Comparison of ENCODE assay signal across 8 cellular contexts in the genomic region with DNA sequence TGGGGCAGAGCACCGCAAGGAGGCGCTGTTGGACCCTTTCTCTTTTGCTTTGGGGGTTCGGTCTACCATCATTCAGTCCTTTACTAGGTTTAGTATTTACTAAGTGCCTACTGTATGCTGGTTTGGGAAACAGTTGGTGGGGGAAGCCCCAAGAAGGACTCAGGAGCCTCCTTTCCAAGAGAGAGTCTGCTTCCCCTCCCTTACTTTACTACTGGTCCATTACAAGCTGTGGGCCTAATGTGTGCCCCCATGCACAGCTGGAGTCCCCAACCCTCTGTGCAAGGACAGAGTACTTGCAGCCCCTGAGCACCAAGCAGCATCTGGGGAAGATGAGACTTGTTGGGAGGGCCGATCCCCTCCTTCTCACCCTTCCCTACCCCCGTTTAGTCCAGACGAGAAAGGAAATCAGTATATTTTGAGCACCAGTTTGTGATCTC. TPM values are rescaled to one million over a fixed set of nuclear protein-coding genes. Genes with fewer than 3 reads are reported as not detected.
DNase-seq lines count a peak whose midpoint lies in the region; ATAC-seq lines count a peak whose summit lies in the region.

No MANE protein-coding gene starts in this region.

- H3K36me3 Mint-ChIP-seq in activated T-cell treated with anti-CD3 and anti-CD28 coated beads, Interleukin-2, amount 50 U/mL, for 72 hours (ENCODE audit: insufficient read depth in 2 of 2), result peaks cover 10 to 17% of the 10 kb centered on the region in 2 donors

- H3K4me3 Mint-ChIP-seq in activated T-cell treated with anti-CD3 and anti-CD28 coated beads, Interleukin-2, amount 50 U/mL, for 72 hours, result peak overlapping the region; percentile 99 to 100

- H3K4me1 Mint-ChIP-seq in activated T-cell treated with anti-CD3 and anti-CD28 coated beads, Interleukin-2, amount 50 U/mL, for 72 hours (ENCODE audit: low read depth), result peaks cover 46% of the 10 kb centered on the region

- no peaks in the 10 kb centered on the region for H3K9me3 Mint-ChIP-seq in activated T-cell treated with anti-CD3 and anti-CD28 coated beads, Interleukin-2, amount 50 U/mL, for 72 hours

- H3K27ac Mint-ChIP-seq in activated T-cell treated with anti-CD3 and anti-CD28 coated beads, Interleukin-2, amount 50 U/mL, for 72 hours, result peak overlapping the region; percentile 98

- peak; percentile 15 for ATAC-seq in HG02840 (IDR thresholded peaks at IDR 0.05; ENCODE audit: low FRiP score, unreplicated experiment)
- peak in 1 of 2 donors; percentile 31 for ATAC-seq in activated T-cell treated with anti-CD3 and anti-CD28 coated beads, Interleukin-2, amount 50 U/mL, for 72 hours (replicated peaks in 1 of 2)

- no peaks in the 10 kb centered on the region for H3K27me3 Mint-ChIP-seq in activated T-cell treated with anti-CD3 and anti-CD28 coated beads, Interleukin-2, amount 50 U/mL, for 72 hours (ENCODE audit: low read depth)

- peak; percentile 69 for DNase-seq in NCI-H1105 (lab: John Stamatoyannopoulos, UW)
- no peak for DNase-seq in NCI-H1105 treated with DMSO at 0.1 percent for 48 hours (lab: John Stamatoyannopoulos, UW)
- DNase-seq in NCI-H460 (ENCODE audit: extremely low read depth, low read depth), result peak; percentile 50
- peak in 1 of 2 donors; percentile 92 for DNase-seq in activated T-cell treated with anti-CD3 and anti-CD28 coated beads, Interleukin-2, amount 50 U/mL, for 72 hours
- DNase-seq in globus pallidus (ENCODE audit: low spot score), result peak; percentile 73
- DNase-seq in renal cortical epithelial cell (ENCODE audit: low read depth), result peak; percentile 44
- no peak for DNase-seq in DMS53 treated with DMSO at 0.1 percent for 48 hours (lab: John Stamatoyannopoulos, UW; ENCODE audit: unreplicated experiment)

RNA-seq across cellular contexts. Expression of a gene that starts 0.9 kb away (rescaled TPM):
- 20.1 and 20.8 TPM in 2 replicates for total RNA-seq in NCI-H460 (2014; rRNA removed; shearing (Covaris generic))
- 3.5 and 7.8 TPM in 2 replicates for polyA plus RNA-seq in NCI-H460 (2014; cell fraction: nucleus; rRNA removed)
- total RNA-seq in activated T-cell treated with anti-CD3 and anti-CD28 coated beads, Interleukin-2, amount 50 U/mL, for 72 hours, result 100 to 1,000 TPM; 144 to 180 TPM
- 24.7 and 38.3 TPM in 2 replicates for total RNA-seq in renal cortical epithelial cell

RNA-seq across cellular contexts. Expression of a gene that starts 29.1 kb away (rescaled TPM):
- total RNA-seq in NCI-H460 (2014; rRNA removed; shearing (Covaris generic)), result not detected in 2 replicates
- not detected in 2 replicates for polyA plus RNA-seq in NCI-H460 (2014; cell fraction: nucleus; rRNA removed)
- not detected for total RNA-seq in activated T-cell treated with anti-CD3 and anti-CD28 coated beads, Interleukin-2, amount 50 U/mL, for 72 hours
- total RNA-seq in renal cortical epithelial cell, result 4.2 and 61.4 TPM in 2 replicates

RNA-seq across cellular contexts. Expression of a gene that starts 31.0 kb away (rescaled TPM):
- not detected in 2 replicates for total RNA-seq in NCI-H460 (2014; rRNA removed; shearing (Covaris generic))
- not detected in 2 replicates for polyA plus RNA-seq in NCI-H460 (2014; cell fraction: nucleus; rRNA removed)
- total RNA-seq in activated T-cell treated with anti-CD3 and anti-CD28 coated beads, Interleukin-2, amount 50 U/mL, for 72 hours, result not detected
- not detected in 2 replicates for total RNA-seq in renal cortical epithelial cell

RNA-seq across cellular contexts. Expression of a gene that starts 37.8 kb away (rescaled TPM):
- 91.7 and 100 TPM in 2 replicates for total RNA-seq in NCI-H460 (2014; rRNA removed; shearing (Covaris generic))
- 59.7 and 116 TPM in 2 replicates for polyA plus RNA-seq in NCI-H460 (2014; cell fraction: nucleus; rRNA removed)
- 100 to 1,000 TPM; 106 to 107 TPM for total RNA-seq in activated T-cell treated with anti-CD3 and anti-CD28 coated beads, Interleukin-2, amount 50 U/mL, for 72 hours
- total RNA-seq in renal cortical epithelial cell, result 16.6 and 59.0 TPM in 2 replicates

RNA-seq across cellular contexts. Expression of a gene that starts 52.8 kb away (rescaled TPM):
- total RNA-seq in NCI-H460 (2014; rRNA removed; shearing (Covaris generic)), result 5.1 and 7.6 TPM in 2 replicates
- polyA plus RNA-seq in NCI-H460 (2014; cell fraction: nucleus; rRNA removed), result 11.0 and 13.3 TPM in 2 replicates
- 10 to 100 TPM; 43.6 to 53.9 TPM for total RNA-seq in activated T-cell treated with anti-CD3 and anti-CD28 coated beads, Interleukin-2, amount 50 U/mL, for 72 hours
- total RNA-seq in renal cortical epithelial cell, result 1.2 TPM in 2 replicates

Comparison
In these comparisons a context has a peak if more than half of its experiments do, and no peak if none do; other contexts are left out.
1. DNase-seq: peak in NCI-H1105 (single experiment), NCI-H460 (single experiment), globus pallidus (single experiment) and renal cortical epithelial cell (single experiment); none in NCI-H1105 treated with DMSO at 0.1 percent for 48 hours (single experiment) and DMS53 treated with DMSO at 0.1 percent for 48 hours (single experiment).